In the genomic region with DNA sequence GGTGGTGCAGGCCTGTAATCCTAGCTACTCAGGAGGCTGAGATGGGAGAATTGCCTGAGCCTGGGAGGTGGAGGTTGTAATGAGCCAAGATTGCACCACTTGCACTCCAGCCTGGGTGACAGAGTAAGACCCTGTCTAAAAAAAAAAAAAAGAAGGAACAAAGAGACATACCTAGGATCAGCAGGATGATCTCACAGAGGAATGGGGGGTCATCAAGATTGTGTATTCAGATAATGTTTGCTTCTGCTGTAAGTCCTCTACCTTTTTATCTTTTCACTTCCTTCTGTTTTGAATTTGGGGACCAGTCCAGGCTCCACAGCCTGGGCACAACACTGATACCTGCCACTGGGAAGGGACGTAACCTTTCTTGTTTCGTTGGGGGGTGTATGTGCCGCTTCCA, we compare ENCODE assay signal across 1 cellular context.
TF ChIP-seq lines count a peak whose summit lies in the region.

No MANE protein-coding gene starts in this region.

TF ChIP-seq in HepG2, 621 proteins besides CTCF, POLR2A, EP300 and RAD21:
- TF ChIP-seq MAZ (IDR thresholded peaks at IDR 0.05; ENCODE audit: borderline replicate concordance, low read depth, low read length): no peak
- TF ChIP-seq MAZ (CRISPR knock-in tag; IDR thresholded peaks at IDR 0.05; ENCODE audit: low read depth): no peak
- TF ChIP-seq, protein P1, sequence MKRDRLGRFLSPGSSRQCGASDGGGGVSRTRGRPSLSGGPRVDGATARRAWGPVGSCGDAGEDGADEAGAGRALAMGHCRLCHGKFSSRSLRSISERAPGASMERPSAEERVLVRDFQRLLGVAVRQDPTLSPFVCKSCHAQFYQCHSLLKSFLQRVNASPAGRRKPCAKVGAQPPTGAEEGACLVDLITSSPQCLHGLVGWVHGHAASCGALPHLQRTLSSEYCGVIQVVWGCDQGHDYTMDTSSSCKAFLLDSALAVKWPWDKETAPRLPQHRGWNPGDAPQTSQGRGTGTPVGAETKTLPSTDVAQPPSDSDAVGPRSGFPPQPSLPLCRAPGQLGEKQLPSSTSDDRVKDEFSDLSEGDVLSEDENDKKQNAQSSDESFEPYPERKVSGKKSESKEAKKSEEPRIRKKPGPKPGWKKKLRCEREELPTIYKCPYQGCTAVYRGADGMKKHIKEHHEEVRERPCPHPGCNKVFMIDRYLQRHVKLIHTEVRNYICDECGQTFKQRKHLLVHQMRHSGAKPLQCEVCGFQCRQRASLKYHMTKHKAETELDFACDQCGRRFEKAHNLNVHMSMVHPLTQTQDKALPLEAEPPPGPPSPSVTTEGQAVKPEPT (CRISPR knock-in tag; IDR thresholded peaks at IDR 0.05; ENCODE audit: low read depth): no peak
- TF ChIP-seq, protein P2, sequence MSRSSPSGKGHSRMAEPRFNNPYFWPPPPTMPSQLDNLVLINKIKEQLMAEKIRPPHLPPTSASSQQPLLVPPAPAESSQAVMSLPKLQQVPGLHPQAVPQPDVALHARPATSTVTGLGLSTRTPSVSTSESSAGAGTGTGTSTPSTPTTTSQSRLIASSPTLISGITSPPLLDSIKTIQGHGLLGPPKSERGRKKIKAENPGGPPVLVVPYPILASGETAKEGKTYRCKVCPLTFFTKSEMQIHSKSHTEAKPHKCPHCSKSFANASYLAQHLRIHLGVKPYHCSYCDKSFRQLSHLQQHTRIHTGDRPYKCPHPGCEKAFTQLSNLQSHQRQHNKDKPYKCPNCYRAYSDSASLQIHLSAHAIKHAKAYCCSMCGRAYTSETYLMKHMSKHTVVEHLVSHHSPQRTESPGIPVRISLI (CRISPR knock-in tag; IDR thresholded peaks at IDR 0.05; ENCODE audit: borderline replicate concordance): peak; percentile 47; the same call in 1 of the 2 replicates
